ENCODE assay signal across 1 cellular context in genomic region chr7:23013715-23014649, GRCh38.
TF ChIP-seq lines count a peak whose summit lies in the region.

TSS of gene HYCC1 (minus strand) at chr7:23014130. CDS start at chr7:22991111, 23,019 bp downstream.

TF ChIP-seq in HepG2, 621 proteins besides CTCF, POLR2A, EP300 and RAD21 (continued from another document and continues in another):
- no peak for TF ChIP-seq MAFF (IDR thresholded peaks at IDR 0.05; ENCODE audit: low read depth, low read length)
- 0 out of 2 replicates have a peak, but pooled peaks have one; percentile 67 for TF ChIP-seq ZNF33B (CRISPR knock-in tag; IDR thresholded peaks at IDR 0.05)
- TF ChIP-seq TIGD3 (CRISPR knock-in tag; IDR thresholded peaks at IDR 0.05; ENCODE audit: borderline replicate concordance): no peak
- no peak for TF ChIP-seq ATF1 (CRISPR knock-in tag; IDR thresholded peaks at IDR 0.05)
- no peak for TF ChIP-seq ZNF572 (CRISPR knock-in tag; IDR thresholded peaks at IDR 0.05)
- 0 out of 2 replicates have a peak, but pooled peaks have one; percentile 13 for TF ChIP-seq TMF1 (CRISPR knock-in tag; IDR thresholded peaks at IDR 0.05; ENCODE audit: low read depth)
- TF ChIP-seq GMEB1 (CRISPR knock-in tag; IDR thresholded peaks at IDR 0.05; ENCODE audit: borderline replicate concordance): peak; percentile 40; the same call in 1 of the 2 replicates
- TF ChIP-seq ZSCAN31 (CRISPR knock-in tag; IDR thresholded peaks at IDR 0.05; ENCODE audit: low read depth): no peak
- no peak for TF ChIP-seq ZNF660 (CRISPR knock-in tag; IDR thresholded peaks at IDR 0.05; ENCODE audit: borderline replicate concordance, low read depth)
- peak; percentile 74; the same call in 1 of the 2 replicates for TF ChIP-seq BCL3 (CRISPR knock-in tag; IDR thresholded peaks at IDR 0.05)
- TF ChIP-seq ATF7 (IDR thresholded peaks at IDR 0.05): no peak
- no peak for TF ChIP-seq ATF7 (CRISPR knock-in tag; IDR thresholded peaks at IDR 0.05)
- peak; percentile 61; the same call in 1 of the 2 replicates for TF ChIP-seq KLF11 (CRISPR knock-in tag; IDR thresholded peaks at IDR 0.05)
- TF ChIP-seq ZNF510 (CRISPR knock-in tag; IDR thresholded peaks at IDR 0.05; ENCODE audit: low read depth): 0 out of 2 replicates have a peak, but pooled peaks have one; percentile 50
- TF ChIP-seq HDAC6 (IDR thresholded peaks at IDR 0.05; ENCODE audit: low read depth, low read length): no peak
- TF ChIP-seq SP5 (CRISPR knock-in tag; IDR thresholded peaks at IDR 0.05; ENCODE audit: borderline replicate concordance, low read depth): peak; percentile 31; the same call in 1 of the 2 replicates
- TF ChIP-seq ZNF256 (CRISPR knock-in tag; conservative IDR thresholded peaks at IDR 0.05): 0 out of 2 replicates have a peak, but pooled peaks have one; percentile 41
- no peak for TF ChIP-seq GRHL1 (CRISPR knock-in tag; conservative IDR thresholded peaks at IDR 0.05)
- TF ChIP-seq EZH2 (conservative IDR thresholded peaks at IDR 0.05; ENCODE audit: low read depth, low read length): no peak
- TF ChIP-seq ZNF24 (IDR thresholded peaks at IDR 0.05): no peak
- TF ChIP-seq ZNF775 (CRISPR knock-in tag; IDR thresholded peaks at IDR 0.05; ENCODE audit: borderline replicate concordance): no peak
- no peak for TF ChIP-seq ZNF180 (CRISPR knock-in tag; IDR thresholded peaks at IDR 0.05; ENCODE audit: borderline replicate concordance, low read depth)
- peak; percentile 98 for TF ChIP-seq SP2 (CRISPR knock-in tag; IDR thresholded peaks at IDR 0.05)
- peak; percentile 6 for TF ChIP-seq AGO2 (optimal IDR thresholded peaks at IDR 0.05; ENCODE audit: low read depth, low read length)
- TF ChIP-seq PBX3 (CRISPR knock-in tag; IDR thresholded peaks at IDR 0.05; ENCODE audit: borderline replicate concordance): no peak
- no peak; the same call in 1 of the 2 replicates for TF ChIP-seq TFDP2 (CRISPR knock-in tag; IDR thresholded peaks at IDR 0.05)
- TF ChIP-seq ZNF343 (CRISPR knock-in tag; IDR thresholded peaks at IDR 0.05): no peak
- no peak; the same call in 1 of the 2 replicates for TF ChIP-seq ZNF678 (CRISPR knock-in tag; IDR thresholded peaks at IDR 0.05)
- TF ChIP-seq RBAK (CRISPR knock-in tag; IDR thresholded peaks at IDR 0.05): no peak
- TF ChIP-seq ZNF3 (CRISPR knock-in tag; IDR thresholded peaks at IDR 0.05): peak; percentile 95
- no peak for TF ChIP-seq HES4 (CRISPR knock-in tag; IDR thresholded peaks at IDR 0.05; ENCODE audit: borderline replicate concordance)
- peak; percentile 69; the same call in 1 of the 2 replicates for TF ChIP-seq PHF8 (CRISPR knock-in tag; IDR thresholded peaks at IDR 0.05)
- TF ChIP-seq IKZF4 (CRISPR knock-in tag; IDR thresholded peaks at IDR 0.05; ENCODE audit: borderline replicate concordance, low read depth, not compliant biosample characterization): peak; percentile 46
- no peak for TF ChIP-seq ZNF383 (CRISPR knock-in tag; IDR thresholded peaks at IDR 0.05; ENCODE audit: borderline replicate concordance)
- no peak for TF ChIP-seq ZNF382 (CRISPR knock-in tag; IDR thresholded peaks at IDR 0.05; ENCODE audit: borderline replicate concordance)
- TF ChIP-seq FLYWCH1 (CRISPR knock-in tag; IDR thresholded peaks at IDR 0.05): no peak
- TF ChIP-seq ZBTB20 (CRISPR knock-in tag; IDR thresholded peaks at IDR 0.05; ENCODE audit: borderline replicate concordance, low read depth): no peak
- no peak for TF ChIP-seq TBL1XR1 (IDR thresholded peaks at IDR 0.05; ENCODE audit: borderline replicate concordance, low read length, partially characterized antibody)
- no peak for TF ChIP-seq ZNF550 (CRISPR knock-in tag; IDR thresholded peaks at IDR 0.05; ENCODE audit: borderline replicate concordance)
- TF ChIP-seq HNF1B (CRISPR knock-in tag; IDR thresholded peaks at IDR 0.05): peak; percentile 60; the same call in 1 of the 2 replicates
- peak; percentile 78 for TF ChIP-seq ERF (CRISPR knock-in tag; IDR thresholded peaks at IDR 0.05)
- TF ChIP-seq JUNB (CRISPR knock-in tag; IDR thresholded peaks at IDR 0.05; ENCODE audit: borderline replicate concordance): no peak
- TF ChIP-seq PLSCR1 (CRISPR knock-in tag; IDR thresholded peaks at IDR 0.05; ENCODE audit: borderline replicate concordance): no peak
- TF ChIP-seq FOXO4 (CRISPR knock-in tag; conservative IDR thresholded peaks at IDR 0.05): no peak
- TF ChIP-seq LBX2 (CRISPR knock-in tag; IDR thresholded peaks at IDR 0.05; ENCODE audit: borderline replicate concordance): no peak
- TF ChIP-seq ZNF580 (CRISPR knock-in tag; IDR thresholded peaks at IDR 0.05; ENCODE audit: borderline replicate concordance, low read depth): peak; percentile 66; the same call in 1 of the 2 replicates
- peak; percentile 20; the same call in 1 of the 2 replicates for TF ChIP-seq GATAD2A (CRISPR knock-in tag; IDR thresholded peaks at IDR 0.05)
- no peak for TF ChIP-seq DDIT3 (CRISPR knock-in tag; IDR thresholded peaks at IDR 0.05)
- no peak for TF ChIP-seq ZNF768 (CRISPR knock-in tag; IDR thresholded peaks at IDR 0.05)
- no peak for TF ChIP-seq SRSF4 (IDR thresholded peaks at IDR 0.05; ENCODE audit: low read depth, low read length, poor library complexity, severe bottlenecking)
- TF ChIP-seq ZBTB21 (CRISPR knock-in tag; IDR thresholded peaks at IDR 0.05): no peak
- peak; percentile 54; the same call in 1 of the 2 replicates for TF ChIP-seq ZNF329 (CRISPR knock-in tag; IDR thresholded peaks at IDR 0.05; ENCODE audit: low read depth)
- no peak for TF ChIP-seq IRF1 (CRISPR knock-in tag; IDR thresholded peaks at IDR 0.05; ENCODE audit: low read depth)
- no peak for TF ChIP-seq RAD51 (IDR thresholded peaks at IDR 0.05; ENCODE audit: borderline replicate concordance)
- TF ChIP-seq MATR3 (CRISPR knock-in tag; IDR thresholded peaks at IDR 0.05): no peak
- TF ChIP-seq ZNF670 (CRISPR knock-in tag; IDR thresholded peaks at IDR 0.05; ENCODE audit: borderline replicate concordance): no peak
- no peak for TF ChIP-seq ATAD3A (CRISPR knock-in tag; IDR thresholded peaks at IDR 0.05)
- TF ChIP-seq CAMTA2 (CRISPR knock-in tag; IDR thresholded peaks at IDR 0.05; ENCODE audit: borderline replicate concordance): no peak
